ENCODE assay signal across 8 cellular contexts in the genomic region with DNA sequence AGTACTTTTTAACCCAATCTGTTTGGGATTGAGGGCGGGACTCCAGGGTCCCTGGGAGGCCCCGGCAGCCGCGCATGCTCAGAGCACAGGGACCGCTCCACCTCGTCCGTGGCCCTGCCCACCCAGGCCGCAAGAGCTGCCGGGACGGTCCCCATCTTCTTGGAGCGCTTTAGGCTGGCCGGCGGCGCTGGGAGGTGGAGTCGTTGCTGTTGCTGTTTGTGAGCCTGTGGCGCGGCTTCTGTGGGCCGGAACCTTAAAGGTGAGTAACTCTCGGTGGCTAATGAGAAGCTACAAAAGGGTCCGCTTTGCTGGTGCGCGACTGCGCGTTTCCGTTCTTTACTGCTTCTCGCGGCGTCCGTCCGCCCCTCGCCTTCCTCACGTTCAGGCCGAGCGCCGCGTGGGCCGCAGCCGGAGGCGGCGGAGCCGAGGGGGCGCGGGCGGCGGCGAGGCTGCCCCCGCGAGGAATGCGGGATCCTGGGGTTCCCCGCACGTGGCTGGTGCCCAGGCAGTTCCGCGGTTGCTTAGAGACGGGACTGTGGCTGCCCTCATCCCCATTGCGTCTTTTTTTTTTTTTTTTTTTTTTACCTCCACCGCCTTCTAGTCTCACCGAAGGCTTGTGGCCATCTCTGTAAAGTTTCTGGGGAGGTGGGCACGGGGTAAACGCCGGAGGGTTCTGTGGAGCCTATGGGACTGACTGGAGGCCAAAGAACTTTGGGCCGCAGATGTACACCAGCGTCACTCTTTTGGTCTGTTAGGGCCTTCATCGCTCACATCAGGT. TPM values are rescaled to one million over a fixed set of nuclear protein-coding genes. Genes with fewer than 3 reads are reported as not detected.
DNase-seq lines count a peak whose midpoint lies in the region; ATAC-seq and TF ChIP-seq lines count a peak whose summit lies in the region.

TSS of gene SSB (plus strand) at position 154 of the 778 bp plus-strand sequence. CDS start 2,090 bp downstream, outside the sequence.

- POLR2A ChIA-PET in T-cell (lab: Charles Lee) = interaction anchor here (0.6 to 1.2 kb wide), 7 partner anchors 40 to 858 kb away, joined by 3 to 13 read pairs (median 5); partner anchors contain the start of genes CFAP210 (in 1 of the 2) and PHOSPHO2 (in 1 of the 2)

- H3K27ac ChIP-seq in adipose tissue (ENCODE audit: low read depth, low read length) = peak within 1 kb of the TSS; percentile 19

- H3K27ac Mint-ChIP-seq in T-cell = peak within 1 kb of the TSS; percentile 85 to 91
- peak within 1 kb of the TSS; percentile 82 for H3K27ac Mint-ChIP-seq in type B pancreatic cell

- H3K4me3 Mint-ChIP-seq in T-cell (peak within 1 kb of the TSS; percentile 83 to 86 (median 84)), type B pancreatic cell (peak within 1 kb of the TSS; percentile 91)

- CTCF ChIA-PET in T-cell (lab: Charles Lee) = interaction anchor here in 1 of 2 donors (0.6 to 1.4 kb wide), 6 partner anchors 16 to 335 kb away, joined by 3 to 7 read pairs (median 4); partner anchors contain the start of genes METTL5 and UBR3

- WGBS in adipose tissue, 3 donors = 0 to 1% (median 1%) methylated on average over 62 to 63 of the region's 63 CpGs

- H3K27me3 Mint-ChIP-seq in T-cell (no peaks in the 10 kb centered on the region), type B pancreatic cell (no peaks in the 10 kb centered on the region)

- intact Hi-C loops in cardiac septum (cut with DNase I) = loop anchor here (1.0 to 2.0 kb wide), 2 partner anchors 26 to 226 kb away; partner anchors contain the start of genes FASTKD1 and METTL5

- H3K9me3 Mint-ChIP-seq in T-cell (no peaks in the 10 kb centered on the region), type B pancreatic cell (no peaks in the 10 kb centered on the region)

- ATAC-seq in HG02759 (IDR thresholded peaks at IDR 0.05; ENCODE audit: unreplicated experiment) (peak; percentile 97), T-cell (replicated peaks in 1 of 4) (peak; percentile 93 to 98 (median 97))

- DNase-seq in GM12865 (ENCODE audit: low read depth) (peak; percentile 98), NCI-H1436 (lab: John Stamatoyannopoulos, UW) (peak; percentile 91), T-cell (peak; percentile 81 to 93 (median 87)), cardiac septum (ENCODE audit: low spot score) (peak; percentile 96), pons (ENCODE audit: low spot score) (peak; percentile 86), type B pancreatic cell (ENCODE audit: extremely low spot score, unreplicated experiment) (peak; percentile 92)

- peak within 1 kb of the TSS; percentile 86 for H3K4me3 ChIP-seq in GM12865 (ENCODE audit: low read depth, low read length)

- H3K4me1 Mint-ChIP-seq in T-cell (peaks cover 36 to 38% (median 37%) of the 10 kb centered on the region in 3 donors), type B pancreatic cell (ENCODE audit: unreplicated experiment) (peaks cover 20% of the 10 kb centered on the region)

- TF ChIP-seq CTCF in GM12865 (IDR thresholded peaks at IDR 0.05; ENCODE audit: insufficient read depth, low read depth, low read length, missing control alignments) (no peak), type B pancreatic cell (conservative IDR thresholded peaks at IDR 0.05) (no peak)

- H3K36me3 Mint-ChIP-seq in T-cell (peaks cover 5% of the 10 kb centered on the region), type B pancreatic cell (peaks cover 9% of the 10 kb centered on the region)

RNA-seq across cellular contexts. Expression of gene SSB, which starts in this region (rescaled TPM):
- 100 to 1,000 TPM in 1 of 5 donors, 10 to 100 TPM in 4; 84.3 to 118 (median 91.0) TPM for total RNA-seq in T-cell
- polyA plus RNA-seq in adipose tissue = 100 to 1,000 TPM in 2 of 3 donors, 10 to 100 TPM in 1; 34.3 to 135 (median 119) TPM
- total RNA-seq in cardiac septum = 61.8 TPM
- total RNA-seq in type B pancreatic cell (ENCODE audit: low replicate concordance) = 109 and 142 TPM in 2 replicates

Comparison
In these comparisons a context has a peak if more than half of its experiments do, and no peak if none do; other contexts are left out.
1. Peak in every context shown above with its lines: DNase-seq, ATAC-seq, H3K4me3 ChIP-seq and H3K27ac ChIP-seq.